ENCODE assay signal across 1 cellular context in the genomic region with DNA sequence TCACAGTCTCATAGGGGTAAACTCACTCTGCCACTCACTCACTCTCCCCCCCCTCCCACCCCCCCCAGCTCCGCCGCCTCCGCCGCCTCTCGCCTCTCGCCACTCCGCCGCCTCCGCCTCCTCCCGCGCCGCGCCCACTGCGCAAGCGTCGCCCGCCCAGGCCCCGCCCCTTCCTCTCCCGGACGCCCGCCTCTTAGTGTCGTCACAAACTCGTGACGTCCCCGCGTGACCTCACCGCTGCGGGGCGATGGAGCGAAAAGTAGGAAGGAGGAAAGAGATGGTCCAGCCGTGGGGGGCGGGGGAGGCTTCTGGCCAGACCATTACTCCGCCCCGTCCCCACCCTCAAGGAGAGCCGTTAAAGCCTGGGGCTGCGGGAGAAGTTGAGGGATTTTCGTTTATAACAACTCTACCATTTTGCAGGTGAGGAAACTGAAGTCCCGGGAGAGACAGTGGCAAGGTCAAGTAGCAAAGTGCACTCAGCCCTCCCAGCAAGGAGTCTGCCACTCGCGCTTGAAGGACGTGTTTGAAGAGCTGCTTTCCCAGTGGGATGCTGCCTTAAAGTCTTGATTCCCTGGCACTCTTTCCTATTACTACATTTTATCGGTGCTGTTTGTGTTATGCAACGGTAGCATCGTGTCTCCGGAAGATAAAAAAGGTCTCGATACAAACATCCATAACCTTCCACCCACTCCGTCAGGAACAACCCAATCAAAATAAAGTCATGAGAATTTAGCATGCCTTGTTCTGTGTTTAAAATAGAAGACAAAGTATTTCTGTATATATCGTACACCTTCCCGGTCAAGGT.
A peak's percentile ranks its signal among the peaks of the same experiment; 100 is the strongest.
TF ChIP-seq lines count a peak whose summit lies in the region.

ILRUN (minus strand) TSS at position 29 of the 805 bp plus-strand sequence. CDS start 164 bp downstream, outside the sequence.

TF ChIP-seq in H1, 55 proteins besides CTCF, POLR2A, EP300 and RAD21:
- TF ChIP-seq TEAD4 (IDR thresholded peaks at IDR 0.05; ENCODE audit: low read depth, low read length) (no peak), TAF1 (IDR thresholded peaks at IDR 0.05; ENCODE audit: low read depth, low read length) (no peak), PHF8 (conservative IDR thresholded peaks at IDR 0.05; ENCODE audit: low read depth, low read length) (peak; percentile 58; the same call in 1 of the 2 replicates), SIN3A (conservative IDR thresholded peaks at IDR 0.05 in 1 of 2, IDR thresholded peaks at IDR 0.05 in 1 of 2; ENCODE audit: low read depth in 1 of 2, low read length in 2 of 2) (no peak), CHD2 (IDR thresholded peaks at IDR 0.05; ENCODE audit: low read length) (no peak), BCL11A (IDR thresholded peaks at IDR 0.05; ENCODE audit: low read depth in 2 of 2, low read length in 2 of 2) (no peak), JUN (IDR thresholded peaks at IDR 0.05; ENCODE audit: low read depth, low read length) (no peak), YY1 (IDR thresholded peaks at IDR 0.05; ENCODE audit: low read depth, low read length) (no peak), TBP (IDR thresholded peaks at IDR 0.05; ENCODE audit: low read depth, low read length) (peak; percentile 46; the same call in 1 of the 2 replicates), USF2 (IDR thresholded peaks at IDR 0.05; ENCODE audit: low read length) (0 out of 2 replicates have a peak, but pooled peaks have one; percentile 51), EGR1 (IDR thresholded peaks at IDR 0.05; ENCODE audit: borderline replicate concordance, low read depth, low read length) (no peak), NRF1 (IDR thresholded peaks at IDR 0.05; ENCODE audit: low read depth, low read length) (peak; percentile 66), RXRA (IDR thresholded peaks at IDR 0.05; ENCODE audit: insufficient read depth, low read depth, low read length) (no peak), RNF2 (IDR thresholded peaks at IDR 0.05; ENCODE audit: borderline replicate concordance, low read depth, low read length, missing control alignments, poor library complexity, severe bottlenecking) (no peak), RBBP5 (IDR thresholded peaks at IDR 0.05; ENCODE audit: borderline replicate concordance, low read depth, low read length) (no peak), NANOG (IDR thresholded peaks at IDR 0.05; ENCODE audit: insufficient read depth, low read depth, low read length, poor library complexity, severe bottlenecking) (no peak), RFX5 (IDR thresholded peaks at IDR 0.05; ENCODE audit: borderline replicate concordance, low read depth, low read length) (no peak), KDM4A (IDR thresholded peaks at IDR 0.05; ENCODE audit: low read depth, low read length, severe bottlenecking) (peak; percentile 26), ASH2L (IDR thresholded peaks at IDR 0.05; ENCODE audit: low read length) (no peak), TCF12 (IDR thresholded peaks at IDR 0.05; ENCODE audit: low read depth, low read length) (no peak), MAFK (IDR thresholded peaks at IDR 0.05; ENCODE audit: low read depth, low read length) (no peak), CREB1 (IDR thresholded peaks at IDR 0.05) (peak; percentile 99), SP1 (IDR thresholded peaks at IDR 0.05; ENCODE audit: low read depth, low read length) (0 out of 2 replicates have a peak, but pooled peaks have one; percentile 45), POLR2AphosphoS5 (IDR thresholded peaks at IDR 0.05; ENCODE audit: low read depth, low read length) (peak; percentile 36; the same call in 1 of the 2 replicates), BRCA1 (IDR thresholded peaks at IDR 0.05; ENCODE audit: low read depth, low read length) (no peak), FOSL1 (IDR thresholded peaks at IDR 0.05; ENCODE audit: insufficient read depth, low read depth, low read length) (no peak), HDAC6 (IDR thresholded peaks at IDR 0.05; ENCODE audit: low read depth, low read length) (no peak), CHD1 (IDR thresholded peaks at IDR 0.05; ENCODE audit: low read depth, low read length) (no peak), CTBP2 (IDR thresholded peaks at IDR 0.05; ENCODE audit: borderline replicate concordance, insufficient read depth, insufficient read length, low read length) (no peak), ZNF274 (IDR thresholded peaks at IDR 0.05; ENCODE audit: borderline replicate concordance, extremely low read depth, low read length) (no peak), SAP30 (IDR thresholded peaks at IDR 0.05; ENCODE audit: insufficient read depth, insufficient replicate concordance, low read length) (no peak), GABPA (IDR thresholded peaks at IDR 0.05; ENCODE audit: borderline replicate concordance, insufficient read depth, low read length) (no peak), HDAC2 (IDR thresholded peaks at IDR 0.05; ENCODE audit: borderline replicate concordance in 1 of 2, low read depth in 2 of 2, low read length in 2 of 2) (no peak), SRF (IDR thresholded peaks at IDR 0.05; ENCODE audit: low read depth, low read length) (no peak), EZH2 (IDR thresholded peaks at IDR 0.05; ENCODE audit: low read depth, low read length, severe bottlenecking) (no peak), MAX (IDR thresholded peaks at IDR 0.05) (0 out of 2 replicates have a peak, but pooled peaks have one; percentile 3), JUND (IDR thresholded peaks at IDR 0.05; ENCODE audit: low read length) (no peak), KDM1A (IDR thresholded peaks at IDR 0.05; ENCODE audit: borderline replicate concordance, low read length) (0 out of 2 replicates have a peak, but pooled peaks have one; percentile 19), SIRT6 (IDR thresholded peaks at IDR 0.05; ENCODE audit: low read length) (no peak), CBX5 (IDR thresholded peaks at IDR 0.05; ENCODE audit: low read depth, low read length) (no peak)
- TF ChIP-seq, protein P1, sequence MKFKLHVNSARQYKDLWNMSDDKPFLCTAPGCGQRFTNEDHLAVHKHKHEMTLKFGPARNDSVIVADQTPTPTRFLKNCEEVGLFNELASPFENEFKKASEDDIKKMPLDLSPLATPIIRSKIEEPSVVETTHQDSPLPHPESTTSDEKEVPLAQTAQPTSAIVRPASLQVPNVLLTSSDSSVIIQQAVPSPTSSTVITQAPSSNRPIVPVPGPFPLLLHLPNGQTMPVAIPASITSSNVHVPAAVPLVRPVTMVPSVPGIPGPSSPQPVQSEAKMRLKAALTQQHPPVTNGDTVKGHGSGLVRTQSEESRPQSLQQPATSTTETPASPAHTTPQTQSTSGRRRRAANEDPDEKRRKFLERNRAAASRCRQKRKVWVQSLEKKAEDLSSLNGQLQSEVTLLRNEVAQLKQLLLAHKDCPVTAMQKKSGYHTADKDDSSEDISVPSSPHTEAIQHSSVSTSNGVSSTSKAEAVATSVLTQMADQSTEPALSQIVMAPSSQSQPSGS (IDR thresholded peaks at IDR 0.05; ENCODE audit: low read length) = 0 out of 2 replicates have a peak, but pooled peaks have one; percentile 26
